Comparison of ENCODE assay signal across 8 cellular contexts in the genomic region with DNA sequence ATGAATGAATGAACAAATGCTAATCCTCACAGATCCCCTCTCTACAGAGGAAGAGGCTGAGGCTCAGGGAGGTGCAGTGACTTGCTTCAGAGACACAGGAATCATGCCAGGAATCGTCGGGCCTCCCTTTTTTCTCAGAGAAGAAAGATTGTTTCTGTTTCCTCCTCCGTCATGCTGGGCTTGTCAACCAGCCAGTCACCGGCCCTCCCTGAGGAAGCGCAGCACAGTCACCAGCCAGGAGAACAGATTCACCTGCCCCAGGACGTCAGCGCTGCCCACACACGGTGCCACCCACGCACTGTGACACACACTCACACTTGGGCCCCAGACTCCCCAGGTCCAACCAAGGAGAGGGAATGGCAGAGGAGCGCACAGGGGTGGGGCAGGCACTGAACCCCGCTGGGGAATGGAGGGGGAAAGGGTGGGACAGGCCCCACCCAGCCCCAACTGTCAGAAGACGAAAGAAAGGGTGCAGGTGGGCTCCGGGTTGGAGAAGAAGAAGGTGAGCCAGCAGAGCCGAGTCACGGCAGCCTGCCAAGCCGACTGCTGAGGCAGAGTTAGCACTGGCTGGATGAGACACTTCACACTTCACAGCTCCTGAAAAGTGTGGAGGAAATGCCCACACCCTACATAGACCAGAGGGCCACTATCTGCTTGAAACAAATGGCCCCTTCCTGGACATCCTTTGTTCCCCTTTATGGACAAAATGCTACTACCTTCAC. TPM values are rescaled to one million over a fixed set of nuclear protein-coding genes. Genes with fewer than 3 reads are reported as not detected.
DNase-seq lines count a peak whose midpoint lies in the region; ATAC-seq and TF ChIP-seq lines count a peak whose summit lies in the region.

No MANE protein-coding gene starts in this region.

- H3K4me2 ChIP-seq in BLaER1 (peak overlapping the region; percentile 57), osteoblast (ENCODE audit: insufficient read depth, low read length) (peak overlapping the region; percentile 18)

- H3K27ac Mint-ChIP-seq in dendritic cell treated with granulocyte-macrophage colony-stimulating factor and Interleukin-4, amounts not matched to agents 40 ng/mL and 50 ng/mL, for 4 days: peak overlapping the region; percentile 57

- H3K27ac ChIP-seq in BLaER1: peak overlapping the region; percentile 23; the same call in 1 of the 2 replicates
- H3K27ac ChIP-seq in osteoblast (ENCODE audit: low read depth, low read length): peak overlapping the region; percentile 51

- H3K4me1 Mint-ChIP-seq in dendritic cell treated with granulocyte-macrophage colony-stimulating factor and Interleukin-4, amounts not matched to agents 40 ng/mL and 50 ng/mL, for 4 days (ENCODE audit: low read depth): peaks cover 32% of the 10 kb centered on the region

- ATAC-seq in HG02840 (IDR thresholded peaks at IDR 0.05; ENCODE audit: low FRiP score, unreplicated experiment): no peak

- H3K27me3 ChIP-seq in BLaER1 (no peaks in the 10 kb centered on the region), osteoblast (ENCODE audit: insufficient read depth, low read length) (no peaks in the 10 kb centered on the region)

- peaks cover 2% of the 10 kb centered on the region for H3K27me3 Mint-ChIP-seq in dendritic cell treated with granulocyte-macrophage colony-stimulating factor and Interleukin-4, amounts not matched to agents 40 ng/mL and 50 ng/mL, for 4 days

- H3K36me3 Mint-ChIP-seq in dendritic cell treated with granulocyte-macrophage colony-stimulating factor and Interleukin-4, amounts not matched to agents 40 ng/mL and 50 ng/mL, for 4 days (ENCODE audit: low read depth): peaks cover 1% of the 10 kb centered on the region

- TF ChIP-seq CTCF in osteoblast (IDR thresholded peaks at IDR 0.05; ENCODE audit: extremely low read depth, low read depth, low read length): no peak

- H4K20me1 ChIP-seq in BLaER1 (no peaks in the 10 kb centered on the region), osteoblast (ENCODE audit: insufficient read depth, low read length) (no peaks in the 10 kb centered on the region)

- DNase-seq in osteoblast (ENCODE audit: insufficient read length, low spot score, missing footprints) (no peak), NCI-H2029 treated with DMSO at 0.1 percent for 48 hours (lab: John Stamatoyannopoulos, UW) (no peak), NCI-H146 treated with DMSO at 0.1 percent for 48 hours (lab: John Stamatoyannopoulos, UW; ENCODE audit: unreplicated experiment) (no peak), NCI-H2081 treated with DMSO at 0.1 percent for 48 hours (lab: John Stamatoyannopoulos, UW) (no peak)

- peak overlapping the region; percentile 11 for H2AFZ ChIP-seq in osteoblast (ENCODE audit: low read length)

- H3K79me2 ChIP-seq in osteoblast (ENCODE audit: insufficient read depth, low read length): no peaks in the 10 kb centered on the region

- H3K4me3 ChIP-seq in BLaER1: no peak overlapping the region
- no peak overlapping the region for H3K4me3 ChIP-seq in osteoblast (ENCODE audit: insufficient read depth, low read length)

- H3K9me3 Mint-ChIP-seq in dendritic cell treated with granulocyte-macrophage colony-stimulating factor and Interleukin-4, amounts not matched to agents 40 ng/mL and 50 ng/mL, for 4 days: peaks cover 1% of the 10 kb centered on the region

- H3K4me1 ChIP-seq in BLaER1 (peaks cover 31% of the 10 kb centered on the region), osteoblast (ENCODE audit: insufficient read depth, low read length) (peaks cover 29% of the 10 kb centered on the region)

- peak overlapping the region; percentile 37; the same call in 1 of the 2 replicates for H3K9ac ChIP-seq in BLaER1

- no peak overlapping the region for H3K4me3 Mint-ChIP-seq in dendritic cell treated with granulocyte-macrophage colony-stimulating factor and Interleukin-4, amounts not matched to agents 40 ng/mL and 50 ng/mL, for 4 days

- no peaks in the 10 kb centered on the region for H3K36me3 ChIP-seq in BLaER1
- no peaks in the 10 kb centered on the region for H3K36me3 ChIP-seq in osteoblast (ENCODE audit: insufficient read depth, low read length)

- intact Hi-C loops in dendritic cell treated with granulocyte-macrophage colony-stimulating factor and Interleukin-4, amounts not matched to agents 40 ng/mL and 50 ng/mL, for 4 days (cut with micrococcal nuclease): no loop called here

- H3K9me3 ChIP-seq in BLaER1 (peaks cover 2% of the 10 kb centered on the region), osteoblast (ENCODE audit: low read depth, low read length) (no peaks in the 10 kb centered on the region)

TF ChIP-seq in PFSK-1, 5 proteins besides CTCF, POLR2A, EP300 and RAD21:
- no peak for TF ChIP-seq SIN3A (IDR thresholded peaks at IDR 0.05; ENCODE audit: borderline replicate concordance, insufficient read depth, low read length)
- TF ChIP-seq FOXP2 (optimal IDR thresholded peaks at IDR 0.05; ENCODE audit: borderline replicate concordance, extremely low read depth, extremely low read length, insufficient read depth): peak; percentile 59
- TF ChIP-seq, protein P1, sequence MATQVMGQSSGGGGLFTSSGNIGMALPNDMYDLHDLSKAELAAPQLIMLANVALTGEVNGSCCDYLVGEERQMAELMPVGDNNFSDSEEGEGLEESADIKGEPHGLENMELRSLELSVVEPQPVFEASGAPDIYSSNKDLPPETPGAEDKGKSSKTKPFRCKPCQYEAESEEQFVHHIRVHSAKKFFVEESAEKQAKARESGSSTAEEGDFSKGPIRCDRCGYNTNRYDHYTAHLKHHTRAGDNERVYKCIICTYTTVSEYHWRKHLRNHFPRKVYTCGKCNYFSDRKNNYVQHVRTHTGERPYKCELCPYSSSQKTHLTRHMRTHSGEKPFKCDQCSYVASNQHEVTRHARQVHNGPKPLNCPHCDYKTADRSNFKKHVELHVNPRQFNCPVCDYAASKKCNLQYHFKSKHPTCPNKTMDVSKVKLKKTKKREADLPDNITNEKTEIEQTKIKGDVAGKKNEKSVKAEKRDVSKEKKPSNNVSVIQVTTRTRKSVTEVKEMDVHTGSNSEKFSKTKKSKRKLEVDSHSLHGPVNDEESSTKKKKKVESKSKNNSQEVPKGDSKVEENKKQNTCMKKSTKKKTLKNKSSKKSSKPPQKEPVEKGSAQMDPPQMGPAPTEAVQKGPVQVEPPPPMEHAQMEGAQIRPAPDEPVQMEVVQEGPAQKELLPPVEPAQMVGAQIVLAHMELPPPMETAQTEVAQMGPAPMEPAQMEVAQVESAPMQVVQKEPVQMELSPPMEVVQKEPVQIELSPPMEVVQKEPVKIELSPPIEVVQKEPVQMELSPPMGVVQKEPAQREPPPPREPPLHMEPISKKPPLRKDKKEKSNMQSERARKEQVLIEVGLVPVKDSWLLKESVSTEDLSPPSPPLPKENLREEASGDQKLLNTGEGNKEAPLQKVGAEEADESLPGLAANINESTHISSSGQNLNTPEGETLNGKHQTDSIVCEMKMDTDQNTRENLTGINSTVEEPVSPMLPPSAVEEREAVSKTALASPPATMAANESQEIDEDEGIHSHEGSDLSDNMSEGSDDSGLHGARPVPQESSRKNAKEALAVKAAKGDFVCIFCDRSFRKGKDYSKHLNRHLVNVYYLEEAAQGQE (IDR thresholded peaks at IDR 0.05; ENCODE audit: insufficient read depth in 1 of 2, low read depth in 2 of 2, low read length in 2 of 2): no peak
- no peak for TF ChIP-seq POLR2AphosphoS5 (IDR thresholded peaks at IDR 0.05; ENCODE audit: low read depth, low read length)

RNA-seq across cellular contexts. Expression of a gene that starts 13.8 kb away (rescaled TPM):
- polyA plus RNA-seq in PFSK-1 (2012; ENCODE audit: insufficient read length, low read depth): 517 TPM
- 109 and 128 TPM in 2 replicates for total RNA-seq in osteoblast

RNA-seq across cellular contexts. Expression of a gene that starts 49.2 kb away (rescaled TPM):
- 602 TPM for polyA plus RNA-seq in PFSK-1 (2012; ENCODE audit: insufficient read length, low read depth)
- total RNA-seq in osteoblast: 69.2 and 74.6 TPM in 2 replicates
